18 cellular contexts compared by ENCODE assay signal in the genomic region with DNA sequence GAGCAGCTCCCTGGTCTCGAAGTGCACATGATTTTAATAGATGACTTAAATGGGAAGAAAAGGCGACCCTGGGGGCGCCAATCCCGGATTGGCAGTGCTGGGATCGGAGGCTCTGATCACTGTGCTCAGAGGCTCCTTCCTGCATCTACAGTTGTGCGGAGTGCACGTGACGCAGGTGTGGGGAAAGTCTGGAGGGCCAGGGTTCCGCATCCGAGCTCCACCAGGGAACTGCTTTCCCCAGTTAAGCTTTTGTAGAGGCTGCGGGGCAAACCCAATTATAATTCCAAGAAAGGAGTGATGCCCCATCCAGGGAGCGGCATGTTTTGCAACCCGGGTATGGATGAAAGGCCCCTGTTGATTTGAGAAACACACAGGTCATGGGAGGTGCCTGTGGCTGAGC.
"Had no signal": no experiment of that assay in that cellular context is flagged by ENCODE, and none has a peak within 500 bp of the region (broad histone marks: within the 10 kb centered on the region; RNA-seq: fewer than 3 reads in every experiment).

No MANE protein-coding gene starts in this region.

- H3K9me3 Mint-ChIP-seq: activated naive CD8-positive, alpha-beta T cell treated with anti-CD3 and anti-CD28 coated beads, Interleukin-2, amount 10 ng/mL, durations not matched to agents 7 days and 5 days; mesothelial cell of epicardium; nephron had no signal

- H3K9me3 ChIP-seq: body of pancreas, SJSA1, stomach, testis, upper lobe of left lung had no signal

- H3K27ac Mint-ChIP-seq: activated naive CD8-positive, alpha-beta T cell treated with anti-CD3 and anti-CD28 coated beads, Interleukin-2, amount 10 ng/mL, durations not matched to agents 7 days and 5 days; endodermal cell; mesothelial cell of epicardium; nephron had no signal

- H3K4me1 ChIP-seq: SJSA1 had no signal

- DNase-seq: activated CD4-positive, alpha-beta T cell treated with anti-CD3 and anti-CD28 coated beads for 1 hour; activated naive CD4-positive, alpha-beta T cell; activated naive CD8-positive, alpha-beta T cell treated with anti-CD3 and anti-CD28 coated beads, Interleukin-2, amount 10 ng/mL, durations not matched to agents 7 days and 5 days; body of pancreas; central memory CD4-positive, alpha-beta T cell; endodermal cell; erythroblast; nucleus accumbens; retina; stomach; T-helper 2 cell; testis had no signal

- H3K4me3 ChIP-seq: body of pancreas, SJSA1, stomach, testis, upper lobe of left lung had no signal

- ATAC-seq: body of pancreas had no signal

- H3K4me3 Mint-ChIP-seq: activated naive CD8-positive, alpha-beta T cell treated with anti-CD3 and anti-CD28 coated beads, Interleukin-2, amount 10 ng/mL, durations not matched to agents 7 days and 5 days; endodermal cell; mesothelial cell of epicardium; nephron had no signal

- H3K27ac ChIP-seq: body of pancreas, SJSA1, testis, upper lobe of left lung, VCaP had no signal

- FAIRE-seq: colon had no signal

- H3K27me3 ChIP-seq: body of pancreas, SJSA1, stomach, testis, upper lobe of left lung had no signal

- H3K27me3 Mint-ChIP-seq: activated naive CD8-positive, alpha-beta T cell treated with anti-CD3 and anti-CD28 coated beads, Interleukin-2, amount 10 ng/mL, durations not matched to agents 7 days and 5 days had no signal
